7 cellular contexts compared by ENCODE assay signal in genomic region chr5:108152854-108153253, GRCh38.
DNase-seq lines count a peak whose midpoint lies in the region; ATAC-seq and TF ChIP-seq lines count a peak whose summit lies in the region.
"Not testable (repeated sequence)": the region's sequence is repeated elsewhere in the genome, so short reads cannot be mapped to it uniquely, and the experiment has no call there.

No MANE protein-coding gene starts in this region.

- CTCF ChIA-PET in activated CD4-positive, alpha-beta T cell treated with anti-CD3 and anti-CD28 coated beads for 36 hours (lab: Charles Lee); mammary epithelial cell (lab: Charles Lee; ENCODE audit: low non-redundant PET): not testable (repeated sequence)

- BruUV-seq in mammary epithelial cell (replicated peaks; lab: Mats Ljungman, UMichigan), result not testable (repeated sequence)

- H3K4me3 Mint-ChIP-seq in activated CD4-positive, alpha-beta T cell treated with anti-CD3 and anti-CD28 coated beads for 36 hours; nephron progenitor cell: not testable (repeated sequence)

- POLR2A ChIA-PET in activated CD4-positive, alpha-beta T cell treated with anti-CD3 and anti-CD28 coated beads for 36 hours (lab: Charles Lee), result not testable (repeated sequence)

- not testable (repeated sequence) for H3K9me3 ChIP-seq in mammary epithelial cell (replicated peaks; ENCODE audit: insufficient read depth, low read length)

- not testable (repeated sequence) for H3K4me2 ChIP-seq in mammary epithelial cell (ENCODE audit: insufficient read depth, low read depth, low read length)

- H3K27me3 Mint-ChIP-seq in activated CD4-positive, alpha-beta T cell treated with anti-CD3 and anti-CD28 coated beads for 36 hours; nephron progenitor cell (ENCODE audit: low read depth, poor library complexity): not testable (repeated sequence)

- H3K9ac ChIP-seq in mammary epithelial cell (ENCODE audit: insufficient read depth, low read length), result not testable (repeated sequence)

- DNase-seq in EH (ENCODE audit: low read depth), result peak; percentile 21
- peak; percentile 2 for DNase-seq in HFF-Myc (ENCODE audit: extremely low read depth, low read depth)
- peak; percentile 20 for DNase-seq in LHCN-M2 (ENCODE audit: low read depth)
- not testable (repeated sequence) for DNase-seq in activated CD4-positive, alpha-beta T cell treated with anti-CD3 and anti-CD28 coated beads for 36 hours; nephron progenitor cell
- DNase-seq in mammary epithelial cell, result peak; percentile 16
- peak; percentile 44 for DNase-seq in fibroblast of mammary gland (ENCODE audit: low read depth)

- not testable (repeated sequence) for H2AFZ ChIP-seq in mammary epithelial cell (ENCODE audit: low read depth, low read length)

- 100% methylated on average over 1 of the region's 1 CpG for WGBS in mammary epithelial cell (ENCODE audit: low coverage, missing lambda C conversion rate)

- not testable (repeated sequence) for H3K27ac Mint-ChIP-seq in activated CD4-positive, alpha-beta T cell treated with anti-CD3 and anti-CD28 coated beads for 36 hours
- peak overlapping the region; percentile 47 for H3K27ac Mint-ChIP-seq in nephron progenitor cell

- in situ Hi-C loops in mammary epithelial cell (cut with MboI; ENCODE audit: low sequenced_read_pairs in 2 of 2), result not testable (repeated sequence)

- H3K27me3 ChIP-seq in mammary epithelial cell (ENCODE audit: insufficient read depth, low read length), result not testable (repeated sequence)

- not testable (repeated sequence) for H3K9me3 Mint-ChIP-seq in activated CD4-positive, alpha-beta T cell treated with anti-CD3 and anti-CD28 coated beads for 36 hours (ENCODE audit: low read depth)
- H3K9me3 Mint-ChIP-seq in nephron progenitor cell, result peaks cover 14% of the 10 kb centered on the region

- H3K36me3 Mint-ChIP-seq in activated CD4-positive, alpha-beta T cell treated with anti-CD3 and anti-CD28 coated beads for 36 hours (ENCODE audit: low read depth), result not testable (repeated sequence)
- peaks cover 16% of the 10 kb centered on the region for H3K36me3 Mint-ChIP-seq in nephron progenitor cell (ENCODE audit: low read depth)

- H3K4me3 ChIP-seq in HFF-Myc (replicated peaks; ENCODE audit: low read depth, low read length); mammary epithelial cell (replicated peaks in 1 of 3; ENCODE audit: insufficient read depth in 1 of 3, low read depth in 2 of 3, low read length in 3 of 3); fibroblast of mammary gland (ENCODE audit: control insufficient read depth, low read depth, low read length): not testable (repeated sequence)

- H3K36me3 ChIP-seq in mammary epithelial cell (ENCODE audit: insufficient read depth, low read length), result not testable (repeated sequence)

- not testable (repeated sequence) for H3K79me2 ChIP-seq in mammary epithelial cell (ENCODE audit: insufficient read depth, low read length)

- dilution Hi-C loops in mammary epithelial cell (cut with HindIII; ENCODE audit: low sequenced_read_pairs), result not testable (repeated sequence)

- peak; percentile 53 for ATAC-seq in activated CD4-positive, alpha-beta T cell treated with anti-CD3 and anti-CD28 coated beads for 36 hours

- not testable (repeated sequence) for H3K27ac ChIP-seq in mammary epithelial cell (ENCODE audit: insufficient read depth, low read depth, low read length)

- not testable (repeated sequence) for H3K4me1 ChIP-seq in mammary epithelial cell (ENCODE audit: insufficient read depth, low read length)

- intact Hi-C loops in activated CD4-positive, alpha-beta T cell treated with anti-CD3 and anti-CD28 coated beads for 36 hours (cut with DNase I, micrococcal nuclease); mammary epithelial cell (cut with micrococcal nuclease): not testable (repeated sequence)

- not testable (repeated sequence) for H4K20me1 ChIP-seq in mammary epithelial cell (ENCODE audit: insufficient read depth, low read length)

- H3K4me1 Mint-ChIP-seq in activated CD4-positive, alpha-beta T cell treated with anti-CD3 and anti-CD28 coated beads for 36 hours; nephron progenitor cell: not testable (repeated sequence)

- TF ChIP-seq CTCF in HFF-Myc (IDR thresholded peaks at IDR 0.05; ENCODE audit: low read depth, low read length, missing control alignments); mammary epithelial cell (conservative IDR thresholded peaks at IDR 0.05 in 1 of 2, IDR thresholded peaks at IDR 0.05 in 1 of 2; ENCODE audit: extremely low read depth in 1 of 2, insufficient read depth in 1 of 2, low read depth in 1 of 2, low read length in 2 of 2); fibroblast of mammary gland (conservative IDR thresholded peaks at IDR 0.05; ENCODE audit: control insufficient read depth, insufficient read depth, low read depth, low read length); nephron progenitor cell (IDR thresholded peaks at IDR 0.05): not testable (repeated sequence)
